8 cellular contexts compared by ENCODE assay signal in genomic region chrX:119693032-119693995, GRCh38. TPM values are rescaled to one million over a fixed set of nuclear protein-coding genes. Genes with fewer than 3 reads are reported as not detected.
DNase-seq lines count a peak whose midpoint lies in the region; ATAC-seq and TF ChIP-seq lines count a peak whose summit lies in the region.

Gene SEPTIN6 (minus strand): TSS chrX:119693168. CDS start chrX:119693105, 63 bp downstream.

- H4K20me1 ChIP-seq in H9 (ENCODE audit: control insufficient read depth, insufficient read depth, insufficient read length) (no peaks in the 10 kb centered on the region), MM.1S (ENCODE audit: insufficient read depth, low read length) (no peaks in the 10 kb centered on the region)

- intact Hi-C loops in aorta (cut with DNase I) = no loop called here

- no CpG with 5 or more reads among the region's 59 CpGs for WGBS in H9 (ENCODE audit: extremely low coverage, insufficient read length, low lambda C conversion rate)
- WGBS in aorta, 2 donors = 5 to 40% methylated on average over 56 to 59 of the region's 59 CpGs

- H3K27ac ChIP-seq in H9 (ENCODE audit: insufficient read length, low read depth, low read length) (no peak within 1 kb of the TSS), MM.1S (ENCODE audit: low read length) (peak within 1 kb of the TSS; percentile 73), right atrium auricular region (peak within 1 kb of the TSS; percentile 60 to 74), aorta (ENCODE audit: low read depth in 1 of 2, low read length in 2 of 2) (no peak within 1 kb of the TSS)

- no peak within 1 kb of the TSS for H2AFZ ChIP-seq in H9 (ENCODE audit: low read length)
- peak within 1 kb of the TSS; percentile 74 for H2AFZ ChIP-seq in MM.1S (ENCODE audit: low read length)

- H3K27me3 Mint-ChIP-seq in H9 (ENCODE audit: low read depth) = peaks cover 34% of the 10 kb centered on the region

- H3K27ac Mint-ChIP-seq in H9 = peak within 1 kb of the TSS in 1 of 3 experiments; percentile 18; a peak in 2 of 7 replicates

- H3K9me3 ChIP-seq in H9 (ENCODE audit: control insufficient read depth, low read depth, low read length) = peaks cover 29% of the 10 kb centered on the region
- H3K9me3 ChIP-seq in MM.1S (replicated peaks; ENCODE audit: insufficient read depth, low read length) = no peaks in the 10 kb centered on the region
- no peaks in the 10 kb centered on the region for H3K9me3 ChIP-seq in adipocyte (ENCODE audit: control insufficient read depth, low read length)
- no peaks in the 10 kb centered on the region for H3K9me3 ChIP-seq in right atrium auricular region
- H3K9me3 ChIP-seq in aorta (ENCODE audit: control insufficient read depth, low read length) = no peaks in the 10 kb centered on the region

- H2BK120ac ChIP-seq in H9 (ENCODE audit: low read depth, low read length, poor library complexity, severe bottlenecking) = no peak within 1 kb of the TSS

- H3K4ac ChIP-seq in H9 (ENCODE audit: low read depth, low read length) = no peak within 1 kb of the TSS

- peak; percentile 77 for ATAC-seq in aorta (ENCODE audit: low FRiP score)

- H3K9me3 Mint-ChIP-seq in H9 = peaks cover 70 to 81% of the 10 kb centered on the region in 2 experiments

- H3K9me2 ChIP-seq in MM.1S (replicated peaks; ENCODE audit: insufficient read depth, low read length) = no peaks in the 10 kb centered on the region

- H3K18ac ChIP-seq in H9 (ENCODE audit: insufficient read length, low read depth, low read length) = no peak within 1 kb of the TSS

- H3K36me3 Mint-ChIP-seq in H9 (ENCODE audit: insufficient read depth in 1 of 3, low read depth in 3 of 3) = peaks cover 0 to 15% (median 8%) of the 10 kb centered on the region in 3 experiments; a peak in 5 of 7 replicates

- H4K8ac ChIP-seq in H9 (replicated peaks; ENCODE audit: insufficient read length, low read depth, low read length) = no peak within 1 kb of the TSS

- H3K9ac ChIP-seq in H9 (ENCODE audit: extremely low read depth, insufficient read length, low read length) (peak within 1 kb of the TSS; percentile 50), MM.1S (ENCODE audit: low read length) (peak within 1 kb of the TSS; percentile 84), adipocyte (ENCODE audit: low read length) (peak within 1 kb of the TSS; percentile 62)

- H3K36me3 ChIP-seq in MM.1S (replicated peaks; ENCODE audit: insufficient read depth, low read length) (no peaks in the 10 kb centered on the region), adipocyte (ENCODE audit: control insufficient read depth, insufficient read depth, low read length, severe bottlenecking) (no peaks in the 10 kb centered on the region), right atrium auricular region (no peaks in the 10 kb centered on the region), aorta (ENCODE audit: control insufficient read depth in 1 of 2, insufficient read depth in 2 of 2, low read length in 1 of 2) (no peaks in the 10 kb centered on the region)

- H3K4me1 ChIP-seq in H9 (ENCODE audit: insufficient read depth, low read length) (peaks cover 7% of the 10 kb centered on the region; the same call in 1 of the 2 replicates), MM.1S (ENCODE audit: low read length) (peaks cover 12% of the 10 kb centered on the region), adipocyte (ENCODE audit: control insufficient read depth, insufficient read depth, low read length) (no peaks in the 10 kb centered on the region), right atrium auricular region (no peaks in the 10 kb centered on the region), aorta (ENCODE audit: control insufficient read depth in 1 of 2, insufficient read depth in 2 of 2, low read length in 2 of 2) (no peaks in the 10 kb centered on the region)

- no peak within 1 kb of the TSS for H4K91ac ChIP-seq in H9 (ENCODE audit: insufficient read length, low read depth, low read length)

- H2BK5ac ChIP-seq in H9 (ENCODE audit: insufficient read length, low read length) = no peak within 1 kb of the TSS

- H3K23ac ChIP-seq in H9 (ENCODE audit: insufficient read length, low read depth, low read length) = no peak within 1 kb of the TSS

- no peak within 1 kb of the TSS for H3T11ph ChIP-seq in H9 (ENCODE audit: low read length)

- TF ChIP-seq CTCF in H9 (conservative IDR thresholded peaks at IDR 0.05) (peak; percentile 13; the same call in 1 of the 3 replicates), MM.1S (IDR thresholded peaks at IDR 0.05; ENCODE audit: low read length) (peak; percentile 27), right atrium auricular region (IDR thresholded peaks at IDR 0.05) (no peak)

- no peaks in the 10 kb centered on the region; the same call in 1 of the 2 replicates for H3K27me3 ChIP-seq in H9 (ENCODE audit: insufficient read depth, low read length)
- no peaks in the 10 kb centered on the region for H3K27me3 ChIP-seq in MM.1S (replicated peaks; ENCODE audit: insufficient read depth, low read length)
- peaks cover 22% of the 10 kb centered on the region for H3K27me3 ChIP-seq in adipocyte (replicated peaks; ENCODE audit: control insufficient read depth, insufficient read depth, low read length)
- no peaks in the 10 kb centered on the region for H3K27me3 ChIP-seq in right atrium auricular region
- H3K27me3 ChIP-seq in aorta (ENCODE audit: control insufficient read depth in 1 of 2, insufficient read depth in 2 of 2, low read length in 1 of 2) = peaks cover 0 to 2% of the 10 kb centered on the region in 2 donors

- H3K79me1 ChIP-seq in H9 (ENCODE audit: insufficient read depth, low read depth, low read length, poor library complexity, severe bottlenecking) = no peaks in the 10 kb centered on the region

- H3K4me3 Mint-ChIP-seq in H9 = peak within 1 kb of the TSS; percentile 84 to 87

- H2BK12ac ChIP-seq in H9 (ENCODE audit: insufficient read length, low read depth, low read length) = no peak within 1 kb of the TSS

- H3K23me2 ChIP-seq in H9 (ENCODE audit: insufficient read length, low read depth, low read length, poor library complexity, severe bottlenecking) = peaks cover 22% of the 10 kb centered on the region

- peak within 1 kb of the TSS; percentile 40; the same call in 1 of the 2 replicates for H3K14ac ChIP-seq in H9 (ENCODE audit: insufficient read depth, low read length)

- H2BK20ac ChIP-seq in H9 (ENCODE audit: low read depth, low read length, poor library complexity, severe bottlenecking) = no peak within 1 kb of the TSS

- H4K5ac ChIP-seq in H9 (ENCODE audit: insufficient read length, low read depth, low read length) = no peak within 1 kb of the TSS

- H2BK15ac ChIP-seq in H9 (ENCODE audit: low read depth, low read length) = no peak within 1 kb of the TSS

- H3K4me3 ChIP-seq in GM08714 (ENCODE audit: low read length) (peak within 1 kb of the TSS; percentile 89), MM.1S (ENCODE audit: low read length) (peak within 1 kb of the TSS; percentile 78), adipocyte (ENCODE audit: low read length) (peak within 1 kb of the TSS; percentile 80), right atrium auricular region (peak within 1 kb of the TSS; percentile 59 to 66), aorta (ENCODE audit: low read length in 2 of 2) (peak within 1 kb of the TSS; percentile 54 to 91)

- DNase-seq in H9 (peak; percentile 88), MM.1S (peak; percentile 91), T-helper 1 cell (peak; percentile 70 to 93 (median 75)), adipocyte (ENCODE audit: low read depth) (peak; percentile 65), right atrium auricular region (ENCODE audit: low spot score) (no peak), renal cortical epithelial cell (ENCODE audit: low read depth) (no peak), aorta (peak; percentile 83 to 85)

- no peak within 1 kb of the TSS for H2AK5ac ChIP-seq in H9 (ENCODE audit: insufficient read length, low read length)

- peaks cover 11% of the 10 kb centered on the region for H3F3A ChIP-seq in MM.1S (ENCODE audit: insufficient read depth, low read length)

- H3K56ac ChIP-seq in H9 (ENCODE audit: insufficient read length, low read depth, low read length) = no peak within 1 kb of the TSS

- H3K79me2 ChIP-seq in H9 (ENCODE audit: insufficient read depth, low read length) = no peaks in the 10 kb centered on the region; the same call in 1 of the 2 replicates
- H3K79me2 ChIP-seq in MM.1S (ENCODE audit: low read length) = peaks cover 46% of the 10 kb centered on the region

- peaks cover 31 to 50% of the 10 kb centered on the region in 2 experiments for H3K4me1 Mint-ChIP-seq in H9

- H3K4me2 ChIP-seq in H9 (ENCODE audit: insufficient read depth, insufficient read length, low read length) (peak within 1 kb of the TSS; percentile 87), MM.1S (ENCODE audit: low read depth, low read length) (peak within 1 kb of the TSS; percentile 96)

RNA-seq across cellular contexts. Expression of gene SEPTIN6, which starts in this region (rescaled TPM):
- 22.9 and 23.1 TPM in 2 replicates for total RNA-seq in H9 (2021)
- total RNA-seq in right atrium auricular region = 10 to 100 TPM; 14.1 to 16.4 TPM
- total RNA-seq in renal cortical epithelial cell = 19.4 and 31.5 TPM in 2 replicates
- 10 to 100 TPM; 19.0 to 23.7 TPM for total RNA-seq in aorta
- polyA plus RNA-seq in aorta = 1 to 10 TPM; 4.5 to 6.4 TPM

Comparison
In these comparisons a context has a peak if more than half of its experiments do, and no peak if none do; other contexts are left out.
1. DNase-seq: peak in H9 (single experiment), MM.1S (single experiment), T-helper 1 cell (5 of 5), adipocyte (single experiment) and aorta (2 of 2); none in right atrium auricular region (single experiment) and renal cortical epithelial cell (single experiment).
2. H3K27ac ChIP-seq: peak in MM.1S (single experiment) and right atrium auricular region (2 of 2); none in H9 (single experiment) and aorta (0 of 2).
3. CTCF ChIP-seq: peak in H9 (single experiment) and MM.1S (single experiment); none in right atrium auricular region (0 of 2).
4. Peak in every context shown above with its lines, with median percentiles within 50 percentile points of each other: H3K4me3 ChIP-seq and H3K9ac ChIP-seq.